8 cellular contexts compared by ENCODE assay signal in genomic region chr12:27652174-27652763, GRCh38. TPM values are rescaled to one million over a fixed set of nuclear protein-coding genes. Genes with fewer than 3 reads are reported as not detected.
DNase-seq lines count a peak whose midpoint lies in the region; FAIRE-seq and TF ChIP-seq lines count a peak whose summit lies in the region.

No MANE protein-coding gene starts in this region.

- no peak overlapping the region for H3K4me2 ChIP-seq in neural cell (ENCODE audit: low read length)

- H3K4me3 ChIP-seq in neural cell (ENCODE audit: low read length), result no peak overlapping the region

- no peaks in the 10 kb centered on the region for H3K27me3 ChIP-seq in neural cell (ENCODE audit: insufficient read depth, low read depth, low read length)

- no peak for TF ChIP-seq EP300 in neural cell (conservative IDR thresholded peaks at IDR 0.05; ENCODE audit: poor library complexity, severe bottlenecking)

- TF ChIP-seq RAD21 in neural cell (conservative IDR thresholded peaks at IDR 0.05), result peak; percentile 76

- H3K9me3 Mint-ChIP-seq in activated T-helper 2 cell treated with anti-CD3 and anti-CD28 coated beads, Interferon-gamma antibody, Interleukin-2, Interleukin-4, amounts not matched to agents 10 μg/mL and 5 μg/mL and 100 μg/mL, durations not matched to agents 14 hours and 24 hours and 36 hours, result no peaks in the 10 kb centered on the region

- H3K9me2 ChIP-seq in neural cell (ENCODE audit: insufficient read depth, low read length), result no peaks in the 10 kb centered on the region

- H3K9ac ChIP-seq in neural cell (ENCODE audit: low read length), result no peak overlapping the region

- no peaks in the 10 kb centered on the region for H3K27me3 Mint-ChIP-seq in activated T-helper 2 cell treated with anti-CD3 and anti-CD28 coated beads, Interferon-gamma antibody, Interleukin-2, Interleukin-4, amounts not matched to agents 10 μg/mL and 5 μg/mL and 100 μg/mL, durations not matched to agents 14 hours and 24 hours and 36 hours (ENCODE audit: low read depth)

- no peaks in the 10 kb centered on the region for H3K9me3 ChIP-seq in neural cell (ENCODE audit: low read length)

- TF ChIP-seq CTCF in VCaP (conservative IDR thresholded peaks at IDR 0.05) (peak; percentile 95), neural cell (IDR thresholded peaks at IDR 0.05; ENCODE audit: poor library complexity, severe bottlenecking) (peak; percentile 80)

- peaks cover 12% of the 10 kb centered on the region for H3K36me3 Mint-ChIP-seq in activated T-helper 2 cell treated with anti-CD3 and anti-CD28 coated beads, Interferon-gamma antibody, Interleukin-2, Interleukin-4, amounts not matched to agents 10 μg/mL and 5 μg/mL and 100 μg/mL, durations not matched to agents 14 hours and 24 hours and 36 hours (ENCODE audit: low read depth)

- H3K79me2 ChIP-seq in neural cell (replicated peaks; ENCODE audit: insufficient read depth, low read length), result no peaks in the 10 kb centered on the region

- peak; percentile 58 for FAIRE-seq in GM12891 (lab: Jason Lieb, UNC)

- intact Hi-C loops in activated T-helper 2 cell treated with anti-CD3 and anti-CD28 coated beads, Interferon-gamma antibody, Interleukin-2, Interleukin-4, amounts not matched to agents 10 μg/mL and 5 μg/mL and 100 μg/mL, durations not matched to agents 14 hours and 24 hours and 36 hours (cut with micrococcal nuclease), result loop anchor here (2.0 to 5.0 kb wide), 2 partner anchors 50 to 217 kb away; no protein-coding TSS in a partner anchor

- no peak overlapping the region for H2AFZ ChIP-seq in neural cell (ENCODE audit: low read depth, low read length)

- DNase-seq in Ammon's horn (ENCODE audit: low spot score), result peak; percentile 90
- no peak for DNase-seq in GM12891 (ENCODE audit: insufficient read length, low spot score)
- peak; percentile 62 for DNase-seq in NCI-H2107 treated with DMSO at 0.1 percent for 48 hours (lab: John Stamatoyannopoulos, UW; ENCODE audit: unreplicated experiment)
- DNase-seq in fibroblast of peridontal ligament (ENCODE audit: extremely low read depth), result peak; percentile 93
- no peak for DNase-seq in activated T-helper 2 cell treated with anti-CD3 and anti-CD28 coated beads, Interferon-gamma antibody, Interleukin-2, Interleukin-4, amounts not matched to agents 10 μg/mL and 5 μg/mL and 100 μg/mL, durations not matched to agents 14 hours and 24 hours and 36 hours (ENCODE audit: low spot score)
- DNase-seq in stimulated activated naive CD4-positive, alpha-beta T cell treated with Interleukin-2 at 50 U/mL for 16 hours (lab: John Stamatoyannopoulos, UW), result no peak

- H3K27ac Mint-ChIP-seq in activated T-helper 2 cell treated with anti-CD3 and anti-CD28 coated beads, Interferon-gamma antibody, Interleukin-2, Interleukin-4, amounts not matched to agents 10 μg/mL and 5 μg/mL and 100 μg/mL, durations not matched to agents 14 hours and 24 hours and 36 hours, result no peak overlapping the region

- no peak overlapping the region for H3K4me3 Mint-ChIP-seq in activated T-helper 2 cell treated with anti-CD3 and anti-CD28 coated beads, Interferon-gamma antibody, Interleukin-2, Interleukin-4, amounts not matched to agents 10 μg/mL and 5 μg/mL and 100 μg/mL, durations not matched to agents 14 hours and 24 hours and 36 hours (ENCODE audit: low read depth)

- peaks cover 16% of the 10 kb centered on the region for H3K4me1 Mint-ChIP-seq in activated T-helper 2 cell treated with anti-CD3 and anti-CD28 coated beads, Interferon-gamma antibody, Interleukin-2, Interleukin-4, amounts not matched to agents 10 μg/mL and 5 μg/mL and 100 μg/mL, durations not matched to agents 14 hours and 24 hours and 36 hours (ENCODE audit: low read depth)

- no peaks in the 10 kb centered on the region for H3F3A ChIP-seq in neural cell (ENCODE audit: insufficient read depth, low read length, poor library complexity, severe bottlenecking)

- no peak for TF ChIP-seq POLR2A in GM12891 (IDR thresholded peaks at IDR 0.05; ENCODE audit: low read depth, low read length)

- H3K27ac ChIP-seq in VCaP (no peak overlapping the region), neural cell (ENCODE audit: low read length) (no peak overlapping the region)

- no peaks in the 10 kb centered on the region for H3K36me3 ChIP-seq in neural cell (ENCODE audit: insufficient read depth, low read length)

- H4K20me1 ChIP-seq in neural cell (ENCODE audit: insufficient read depth), result no peaks in the 10 kb centered on the region

TF ChIP-seq in GM12891, 5 proteins besides CTCF, POLR2A, EP300 and RAD21:
- TF ChIP-seq SPI1 (IDR thresholded peaks at IDR 0.05; ENCODE audit: low read depth, low read length) (no peak), PAX5 (IDR thresholded peaks at IDR 0.05; ENCODE audit: insufficient read depth, low read length, severe bottlenecking) (no peak), POU2F2 (IDR thresholded peaks at IDR 0.05; ENCODE audit: low read depth, low read length) (no peak), TAF1 (IDR thresholded peaks at IDR 0.05; ENCODE audit: low read depth, low read length) (no peak), POLR2AphosphoS5 (IDR thresholded peaks at IDR 0.05; ENCODE audit: low read depth, low read length) (no peak)

TF ChIP-seq in neural cell, 6 proteins besides CTCF, POLR2A, EP300 and RAD21:
- TF ChIP-seq, protein P1, sequence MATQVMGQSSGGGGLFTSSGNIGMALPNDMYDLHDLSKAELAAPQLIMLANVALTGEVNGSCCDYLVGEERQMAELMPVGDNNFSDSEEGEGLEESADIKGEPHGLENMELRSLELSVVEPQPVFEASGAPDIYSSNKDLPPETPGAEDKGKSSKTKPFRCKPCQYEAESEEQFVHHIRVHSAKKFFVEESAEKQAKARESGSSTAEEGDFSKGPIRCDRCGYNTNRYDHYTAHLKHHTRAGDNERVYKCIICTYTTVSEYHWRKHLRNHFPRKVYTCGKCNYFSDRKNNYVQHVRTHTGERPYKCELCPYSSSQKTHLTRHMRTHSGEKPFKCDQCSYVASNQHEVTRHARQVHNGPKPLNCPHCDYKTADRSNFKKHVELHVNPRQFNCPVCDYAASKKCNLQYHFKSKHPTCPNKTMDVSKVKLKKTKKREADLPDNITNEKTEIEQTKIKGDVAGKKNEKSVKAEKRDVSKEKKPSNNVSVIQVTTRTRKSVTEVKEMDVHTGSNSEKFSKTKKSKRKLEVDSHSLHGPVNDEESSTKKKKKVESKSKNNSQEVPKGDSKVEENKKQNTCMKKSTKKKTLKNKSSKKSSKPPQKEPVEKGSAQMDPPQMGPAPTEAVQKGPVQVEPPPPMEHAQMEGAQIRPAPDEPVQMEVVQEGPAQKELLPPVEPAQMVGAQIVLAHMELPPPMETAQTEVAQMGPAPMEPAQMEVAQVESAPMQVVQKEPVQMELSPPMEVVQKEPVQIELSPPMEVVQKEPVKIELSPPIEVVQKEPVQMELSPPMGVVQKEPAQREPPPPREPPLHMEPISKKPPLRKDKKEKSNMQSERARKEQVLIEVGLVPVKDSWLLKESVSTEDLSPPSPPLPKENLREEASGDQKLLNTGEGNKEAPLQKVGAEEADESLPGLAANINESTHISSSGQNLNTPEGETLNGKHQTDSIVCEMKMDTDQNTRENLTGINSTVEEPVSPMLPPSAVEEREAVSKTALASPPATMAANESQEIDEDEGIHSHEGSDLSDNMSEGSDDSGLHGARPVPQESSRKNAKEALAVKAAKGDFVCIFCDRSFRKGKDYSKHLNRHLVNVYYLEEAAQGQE (IDR thresholded peaks at IDR 0.05; ENCODE audit: borderline replicate concordance), result no peak
- TF ChIP-seq SMC3 (conservative IDR thresholded peaks at IDR 0.05; ENCODE audit: poor library complexity), result peak; percentile 75

RNA-seq across cellular contexts. Expression of gene REP15, which starts 44.0 kb away (rescaled TPM):
- 0.18 TPM for polyA plus RNA-seq in GM12891 (2012; ENCODE audit: low read depth, missing spikeins)
- 0.88 TPM in 1 of 2 replicates, not detected in the other for polyA plus RNA-seq in neural cell
- 1.5 and 2.7 TPM in 2 replicates for polyA minus RNA-seq in neural cell
- 1.5 and 2.2 TPM in 2 replicates for total RNA-seq in activated T-helper 2 cell treated with anti-CD3 and anti-CD28 coated beads, Interferon-gamma antibody, Interleukin-2, Interleukin-4, amounts not matched to agents 10 μg/mL and 5 μg/mL and 100 μg/mL, durations not matched to agents 14 hours and 24 hours and 36 hours

RNA-seq across cellular contexts. Expression of gene MRPS35, which starts 58.4 kb away (rescaled TPM):
- polyA plus RNA-seq in GM12891 (2012; ENCODE audit: low read depth, missing spikeins), result 38.1 TPM
- polyA plus RNA-seq in neural cell, result 105 and 106 TPM in 2 replicates
- polyA minus RNA-seq in neural cell, result 78.4 and 80.3 TPM in 2 replicates
- 53.6 and 54.0 TPM in 2 replicates for total RNA-seq in activated T-helper 2 cell treated with anti-CD3 and anti-CD28 coated beads, Interferon-gamma antibody, Interleukin-2, Interleukin-4, amounts not matched to agents 10 μg/mL and 5 μg/mL and 100 μg/mL, durations not matched to agents 14 hours and 24 hours and 36 hours

Comparison
In these comparisons a context has a peak if more than half of its experiments do, and no peak if none do; other contexts are left out.
1. DNase-seq: peak in Ammon's horn (single experiment), NCI-H2107 treated with DMSO at 0.1 percent for 48 hours (single experiment) and fibroblast of peridontal ligament (single experiment); none in GM12891 (single experiment), activated T-helper 2 cell treated with anti-CD3 and anti-CD28 coated beads, Interferon-gamma antibody, Interleukin-2, Interleukin-4, amounts not matched to agents 10 μg/mL and 5 μg/mL and 100 μg/mL, durations not matched to agents 14 hours and 24 hours and 36 hours (single experiment) and stimulated activated naive CD4-positive, alpha-beta T cell treated with Interleukin-2 at 50 U/mL for 16 hours (single experiment).